In the genomic region with DNA sequence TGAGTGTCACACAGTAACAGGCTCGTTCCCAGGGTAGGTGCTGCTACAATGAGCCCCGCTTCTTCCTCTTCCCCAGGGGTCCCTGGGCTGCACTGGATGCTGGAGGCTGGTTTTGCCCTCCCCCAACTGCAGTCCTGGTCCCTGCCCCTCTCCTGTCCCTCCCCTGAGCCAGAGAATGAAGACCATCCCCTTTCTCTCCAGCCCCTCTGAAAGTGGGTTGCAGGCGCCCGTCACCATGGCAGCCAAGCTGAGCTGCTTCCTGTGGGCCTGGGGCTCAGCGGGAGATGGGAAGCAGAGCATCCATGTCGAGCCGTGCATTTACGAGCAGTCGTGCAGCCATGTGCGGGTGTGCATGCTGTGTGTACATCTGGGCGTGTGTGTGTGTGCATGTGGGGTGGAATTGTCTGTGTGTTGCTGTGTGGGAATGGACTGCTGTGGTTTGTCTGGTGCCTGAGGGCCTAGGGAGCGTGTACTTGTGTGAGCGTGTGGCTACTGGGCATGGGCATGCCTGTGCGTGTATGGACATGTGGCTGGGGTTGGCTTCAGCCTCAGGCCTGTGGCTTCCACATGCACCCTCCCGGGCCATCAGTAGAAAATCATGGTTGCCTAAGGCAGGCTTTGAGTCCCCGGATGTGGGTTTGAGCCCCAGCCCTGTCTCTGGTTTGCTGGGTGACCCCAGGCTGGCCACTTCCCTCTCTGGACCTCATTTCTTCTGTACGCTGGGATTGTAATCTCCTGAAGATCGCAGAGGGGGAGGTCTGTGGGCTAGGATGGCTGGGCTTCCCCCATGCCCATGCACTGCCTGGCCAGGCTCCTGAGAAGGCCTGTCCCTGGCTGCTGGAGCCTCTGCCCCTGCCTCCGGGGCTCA, we compare ENCODE assay signal across 12 cellular contexts. TPM values are rescaled to one million over a fixed set of nuclear protein-coding genes. Genes with fewer than 3 reads are reported as not detected.
DNase-seq lines count a peak whose midpoint lies in the region; ATAC-seq and TF ChIP-seq lines count a peak whose summit lies in the region.
"Had no signal": no experiment of that assay in that cellular context is flagged by ENCODE, and none has a peak within 500 bp of the region (broad histone marks: within the 10 kb centered on the region; RNA-seq: fewer than 3 reads in every experiment).

No MANE protein-coding gene starts in this region.

- H3K27me3 Mint-ChIP-seq in brain: no peaks in the 10 kb centered on the region
- H3K27me3 Mint-ChIP-seq in naive thymus-derived CD4-positive, alpha-beta T cell: no peaks in the 10 kb centered on the region
- H3K27me3 Mint-ChIP-seq in CD8-positive, alpha-beta memory T cell: peaks cover 0 to 3% of the 10 kb centered on the region in 2 donors

- no peaks in the 10 kb centered on the region for H3K4me1 ChIP-seq in naive thymus-derived CD4-positive, alpha-beta T cell (ENCODE audit: control insufficient read depth in 2 of 2, insufficient read depth in 2 of 2, low read length in 2 of 2)
- H3K4me1 ChIP-seq in CD8-positive, alpha-beta memory T cell (ENCODE audit: insufficient read depth, low read length): no peaks in the 10 kb centered on the region

- H3K36me3 ChIP-seq in naive thymus-derived CD4-positive, alpha-beta T cell (ENCODE audit: control insufficient read depth in 2 of 3, insufficient read depth in 3 of 3, low read length in 3 of 3): no peaks in the 10 kb centered on the region
- H3K36me3 ChIP-seq in CD8-positive, alpha-beta memory T cell (ENCODE audit: insufficient read depth, low read length): no peaks in the 10 kb centered on the region

- TF ChIP-seq CTCF in brain (conservative IDR thresholded peaks at IDR 0.05): no peak

- intact Hi-C loops in naive thymus-derived CD4-positive, alpha-beta T cell (cut with micrococcal nuclease): no loop called here
- intact Hi-C loops in head of caudate nucleus (cut with DNase I): no loop called here

- peak; percentile 58 for DNase-seq in DMS79 treated with DMSO at 0.1 percent for 48 hours (lab: John Stamatoyannopoulos, UW)
- peak; percentile 93 for DNase-seq in MV-4-11 (lab: John Stamatoyannopoulos, UW)
- DNase-seq in naive thymus-derived CD4-positive, alpha-beta T cell: no peak
- DNase-seq in CD8-positive, alpha-beta memory T cell: no peak
- DNase-seq in head of caudate nucleus: no peak
- DNase-seq: activated CD8-positive, alpha-beta memory T cell treated with anti-CD3 and anti-CD28 coated beads, Interleukin-2, amount 50 U/mL, for 4 hours; NCI-H2029 treated with DMSO at 0.1 percent for 48 hours; T-helper 2 cell had no signal

- CTCF ChIA-PET in naive thymus-derived CD4-positive, alpha-beta T cell (lab: Charles Lee): no interaction called here
- CTCF ChIA-PET in CD8-positive, alpha-beta memory T cell (lab: Charles Lee): no interaction called here

- peaks cover 46% of the 10 kb centered on the region for H3K4me1 Mint-ChIP-seq in brain
- H3K4me1 Mint-ChIP-seq in naive thymus-derived CD4-positive, alpha-beta T cell: peaks cover 0 to 2% (median 0%) of the 10 kb centered on the region in 7 donors
- H3K4me1 Mint-ChIP-seq in CD8-positive, alpha-beta memory T cell: no peaks in the 10 kb centered on the region

- H3K4me3 ChIP-seq in naive thymus-derived CD4-positive, alpha-beta T cell (ENCODE audit: low read length): no peak overlapping the region
- H3K4me3 ChIP-seq in CD8-positive, alpha-beta memory T cell (ENCODE audit: low read length): no peak overlapping the region
- H3K4me3 ChIP-seq: smooth muscle cell had no signal

- peak overlapping the region; percentile 30 to 57 (median 36) for H3K4me3 Mint-ChIP-seq in brain
- H3K4me3 Mint-ChIP-seq in naive thymus-derived CD4-positive, alpha-beta T cell: no peak overlapping the region
- H3K4me3 Mint-ChIP-seq in CD8-positive, alpha-beta memory T cell: no peak overlapping the region

- H3K27ac ChIP-seq in naive thymus-derived CD4-positive, alpha-beta T cell (ENCODE audit: low read depth, low read length): no peak overlapping the region
- no peak overlapping the region for H3K27ac ChIP-seq in CD8-positive, alpha-beta memory T cell (ENCODE audit: low read depth, low read length)

- ATAC-seq in naive thymus-derived CD4-positive, alpha-beta T cell: peak; percentile 28
- ATAC-seq in GM18520 (IDR thresholded peaks at IDR 0.05; ENCODE audit: unreplicated experiment) (no peak), HG02763 (IDR thresholded peaks at IDR 0.05; ENCODE audit: unreplicated experiment) (no peak)

- peak overlapping the region; percentile 92 to 99 (median 98) for H3K27ac Mint-ChIP-seq in brain
- peak overlapping the region in 1 of 9 donors; percentile 28 for H3K27ac Mint-ChIP-seq in naive thymus-derived CD4-positive, alpha-beta T cell
- H3K27ac Mint-ChIP-seq in CD8-positive, alpha-beta memory T cell: peak overlapping the region in 1 of 8 donors; percentile 13

- POLR2A ChIA-PET in naive thymus-derived CD4-positive, alpha-beta T cell (lab: Charles Lee): interaction anchor here (0.5 kb wide), 1 partner anchor 471 kb away, joined by 4 read pairs; no protein-coding TSS in a partner anchor
- POLR2A ChIA-PET in CD8-positive, alpha-beta memory T cell (lab: Charles Lee): no interaction called here

- H3K27me3 ChIP-seq in naive thymus-derived CD4-positive, alpha-beta T cell (ENCODE audit: control insufficient read depth in 2 of 2, insufficient read depth in 2 of 2, low read length in 2 of 2): no peaks in the 10 kb centered on the region
- no peaks in the 10 kb centered on the region for H3K27me3 ChIP-seq in CD8-positive, alpha-beta memory T cell (ENCODE audit: insufficient read depth, low read length, poor library complexity, severe bottlenecking)

- no peaks in the 10 kb centered on the region for H3K9me3 ChIP-seq in naive thymus-derived CD4-positive, alpha-beta T cell (ENCODE audit: control insufficient read depth in 2 of 3, low read length in 3 of 3)
- no peaks in the 10 kb centered on the region for H3K9me3 ChIP-seq in CD8-positive, alpha-beta memory T cell (ENCODE audit: low read length)

- peaks cover 23% of the 10 kb centered on the region for H3K36me3 Mint-ChIP-seq in brain
- no peaks in the 10 kb centered on the region for H3K36me3 Mint-ChIP-seq in naive thymus-derived CD4-positive, alpha-beta T cell
- H3K36me3 Mint-ChIP-seq in CD8-positive, alpha-beta memory T cell: no peaks in the 10 kb centered on the region

- H3K9me3 Mint-ChIP-seq in brain: no peaks in the 10 kb centered on the region
- H3K9me3 Mint-ChIP-seq in naive thymus-derived CD4-positive, alpha-beta T cell: no peaks in the 10 kb centered on the region
- no peaks in the 10 kb centered on the region for H3K9me3 Mint-ChIP-seq in CD8-positive, alpha-beta memory T cell

RNA-seq across cellular contexts. Expression of a gene that starts 48.8 kb away (rescaled TPM):
- polyA plus RNA-seq in brain (ENCODE audit: insufficient read depth, low read depth, low replicate concordance): 60.3 TPM
- 10 to 100 TPM in 1 of 5 experiments, 1 to 10 TPM in 4; 2.8 to 26.6 (median 4.4) TPM for total RNA-seq in naive thymus-derived CD4-positive, alpha-beta T cell
- under 1 TPM; 0.63 to 0.82 TPM for polyA plus RNA-seq in naive thymus-derived CD4-positive, alpha-beta T cell
- total RNA-seq in CD8-positive, alpha-beta memory T cell: 1 to 10 TPM; 2.4 to 2.7 TPM
- polyA plus RNA-seq in CD8-positive, alpha-beta memory T cell: 1.2 TPM

Comparison
In these comparisons a context has a peak if more than half of its experiments do, and no peak if none do; other contexts are left out.
1. DNase-seq: peak in DMS79 treated with DMSO at 0.1 percent for 48 hours (single experiment) and MV-4-11 (single experiment); none in naive thymus-derived CD4-positive, alpha-beta T cell (0 of 9), CD8-positive, alpha-beta memory T cell (0 of 5) and head of caudate nucleus (0 of 42).
2. H3K4me3 Mint-ChIP-seq: peak in brain (5 of 5); none in naive thymus-derived CD4-positive, alpha-beta T cell (0 of 10) and CD8-positive, alpha-beta memory T cell (0 of 7).
3. RNA of a gene that starts 48.8 kb away (polyA plus RNA-seq): 60.3 TPM in brain (single experiment); 1.2 TPM in CD8-positive, alpha-beta memory T cell (single experiment) and 0.63 to 0.82 TPM in naive thymus-derived CD4-positive, alpha-beta T cell; every median in the first group is over 10 times any median in the second.